12 cellular contexts compared by ENCODE assay signal in the genomic region with DNA sequence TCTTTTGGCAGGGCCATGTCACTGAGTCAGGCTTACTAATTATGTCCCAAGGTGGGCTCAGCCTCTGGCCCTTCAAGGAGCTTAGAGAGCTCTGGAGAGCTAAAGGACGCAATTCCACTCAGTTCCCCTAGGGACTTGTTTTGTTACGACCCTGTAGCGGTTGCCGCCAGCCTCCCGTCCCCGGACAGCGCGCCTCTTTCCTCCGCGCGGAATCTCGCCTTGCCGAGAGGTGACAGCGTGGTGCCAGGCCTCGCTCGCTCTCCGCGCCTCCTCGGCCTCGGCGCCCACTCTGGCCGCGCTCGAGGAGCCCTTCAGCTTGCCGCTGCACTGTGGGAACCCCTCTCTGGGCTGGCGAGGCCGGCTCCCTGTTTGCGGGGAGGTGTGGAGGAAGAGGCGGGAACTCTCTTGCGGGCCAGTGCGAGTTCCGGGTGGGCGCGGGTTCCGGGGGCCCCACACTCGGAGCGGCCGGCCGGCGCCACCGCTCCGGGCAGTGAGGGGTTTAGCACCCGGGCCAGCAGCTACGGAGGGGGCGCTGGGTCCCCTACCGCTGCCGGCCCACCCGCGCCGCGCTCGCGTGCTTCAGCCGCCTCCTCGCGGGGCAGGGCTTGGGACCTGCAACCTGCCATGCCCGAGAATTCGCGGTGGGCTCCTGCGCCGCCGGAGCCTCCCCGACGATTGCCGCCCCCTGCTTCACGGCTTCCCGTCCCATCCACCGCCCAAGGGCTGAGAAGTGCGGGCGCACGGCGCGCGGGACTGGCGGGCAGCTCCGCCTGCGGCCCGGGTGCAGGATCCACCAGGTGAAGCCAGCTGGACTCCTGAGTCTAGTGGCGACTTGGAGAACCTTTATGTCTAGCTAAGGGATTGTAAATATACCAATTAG. TPM values are rescaled to one million over a fixed set of nuclear protein-coding genes. Genes with fewer than 3 reads are reported as not detected.
DNase-seq lines count a peak whose midpoint lies in the region; ATAC-seq and TF ChIP-seq lines count a peak whose summit lies in the region.
"Had no signal": no experiment of that assay in that cellular context is flagged by ENCODE, and none has a peak within 500 bp of the region (broad histone marks: within the 10 kb centered on the region; RNA-seq: fewer than 3 reads in every experiment).

No MANE protein-coding gene starts in this region.

- no peaks in the 10 kb centered on the region for H3K36me3 ChIP-seq in prostate gland
- H3K36me3 ChIP-seq: gastroesophageal sphincter had no signal

- H3K4me3 ChIP-seq in fibroblast of mammary gland (ENCODE audit: control insufficient read depth, low read depth, low read length) = peak overlapping the region; percentile 32
- H3K4me3 ChIP-seq in retinal pigment epithelial cell (ENCODE audit: low read length) = peak overlapping the region; percentile 22
- H3K4me3 ChIP-seq in prostate gland = no peak overlapping the region

- H3K36me3 Mint-ChIP-seq in activated CD8-positive, alpha-beta memory T cell treated with anti-CD3 and anti-CD28 coated beads, Interleukin-2, amount 10 ng/mL, durations not matched to agents 7 days and 5 days = peaks cover 2% of the 10 kb centered on the region
- peaks cover 5% of the 10 kb centered on the region for H3K36me3 Mint-ChIP-seq in T-helper 2 cell treated with Interferon-gamma antibody and Interleukin-4, amounts not matched to agents 5 μg/mL and 100 μg/mL, for 36 hours (ENCODE audit: low read depth)

- H3K27me3 ChIP-seq in prostate gland (replicated peaks; ENCODE audit: insufficient read depth) = no peaks in the 10 kb centered on the region

- no peak overlapping the region for H3K27ac ChIP-seq in prostate gland
- H3K27ac ChIP-seq: gastroesophageal sphincter had no signal

- no peak for DNase-seq in activated CD8-positive, alpha-beta memory T cell treated with anti-CD3 and anti-CD28 coated beads, Interleukin-2, amount 10 ng/mL, durations not matched to agents 7 days and 5 days
- DNase-seq in activated CD8-positive, alpha-beta memory T cell treated with anti-CD3 and anti-CD28 coated beads, Interleukin-2, amount 50 U/mL, for 48 hours = no peak
- DNase-seq in T-helper 2 cell treated with Interferon-gamma antibody and Interleukin-4, amounts not matched to agents 5 μg/mL and 100 μg/mL, for 36 hours (ENCODE audit: low spot score) = no peak
- peak; percentile 38 for DNase-seq in fibroblast of mammary gland (ENCODE audit: low read depth)
- no peak for DNase-seq in retinal pigment epithelial cell (ENCODE audit: low read depth)
- DNase-seq in prostate gland (ENCODE audit: low spot score) = no peak
- DNase-seq: mesenchymal stem cell; NK-92 treated with Interleukin-12 subunit alpha and Interleukin-12 subunit beta, amount 100 ng/mL, for 24 hours had no signal

- peaks cover 42% of the 10 kb centered on the region for H3K27me3 Mint-ChIP-seq in activated CD8-positive, alpha-beta memory T cell treated with anti-CD3 and anti-CD28 coated beads, Interleukin-2, amount 10 ng/mL, durations not matched to agents 7 days and 5 days
- peaks cover 30% of the 10 kb centered on the region for H3K27me3 Mint-ChIP-seq in T-helper 2 cell treated with Interferon-gamma antibody and Interleukin-4, amounts not matched to agents 5 μg/mL and 100 μg/mL, for 36 hours (ENCODE audit: low read depth)

- peak overlapping the region; percentile 82 for H3K4me3 Mint-ChIP-seq in activated CD8-positive, alpha-beta memory T cell treated with anti-CD3 and anti-CD28 coated beads, Interleukin-2, amount 10 ng/mL, durations not matched to agents 7 days and 5 days
- H3K4me3 Mint-ChIP-seq in T-helper 2 cell treated with Interferon-gamma antibody and Interleukin-4, amounts not matched to agents 5 μg/mL and 100 μg/mL, for 36 hours = peak overlapping the region; percentile 87

- peaks cover 2% of the 10 kb centered on the region for H3K9me3 Mint-ChIP-seq in activated CD8-positive, alpha-beta memory T cell treated with anti-CD3 and anti-CD28 coated beads, Interleukin-2, amount 10 ng/mL, durations not matched to agents 7 days and 5 days (ENCODE audit: low read depth)
- H3K9me3 Mint-ChIP-seq in T-helper 2 cell treated with Interferon-gamma antibody and Interleukin-4, amounts not matched to agents 5 μg/mL and 100 μg/mL, for 36 hours = peaks cover 6% of the 10 kb centered on the region

- intact Hi-C loops in prostate gland (cut with DNase I) = loop anchor here (5.0 kb wide), 2 partner anchors 33 to 328 kb away; no protein-coding TSS in a partner anchor

- 79% methylated on average over 77 of the region's 79 CpGs for WGBS in prostate gland

- ATAC-seq in activated CD8-positive, alpha-beta memory T cell treated with anti-CD3 and anti-CD28 coated beads, Interleukin-2, amount 10 ng/mL, durations not matched to agents 7 days and 5 days = no peak
- ATAC-seq in GM21717 (IDR thresholded peaks at IDR 0.05; ENCODE audit: unreplicated experiment) (no peak), GM19467 (IDR thresholded peaks at IDR 0.05; ENCODE audit: unreplicated experiment) (no peak)
- ATAC-seq: gastroesophageal sphincter had no signal

- H3K9me3 ChIP-seq in prostate gland = no peaks in the 10 kb centered on the region
- H3K9me3 ChIP-seq: gastroesophageal sphincter had no signal

- no peak for TF ChIP-seq CTCF in fibroblast of mammary gland (conservative IDR thresholded peaks at IDR 0.05; ENCODE audit: control insufficient read depth, insufficient read depth, low read depth, low read length)
- peak; percentile 15 for TF ChIP-seq CTCF in retinal pigment epithelial cell (conservative IDR thresholded peaks at IDR 0.05; ENCODE audit: low read depth, low read length)
- no peak for TF ChIP-seq CTCF in prostate gland (IDR thresholded peaks at IDR 0.05)

- H3K27ac Mint-ChIP-seq in activated CD8-positive, alpha-beta memory T cell treated with anti-CD3 and anti-CD28 coated beads, Interleukin-2, amount 10 ng/mL, durations not matched to agents 7 days and 5 days = no peak overlapping the region
- no peak overlapping the region for H3K27ac Mint-ChIP-seq in T-helper 2 cell treated with Interferon-gamma antibody and Interleukin-4, amounts not matched to agents 5 μg/mL and 100 μg/mL, for 36 hours

- no peak for TF ChIP-seq POLR2A in prostate gland (IDR thresholded peaks at IDR 0.05)

- H3K4me1 ChIP-seq in prostate gland (replicated peaks) = no peaks in the 10 kb centered on the region

- H3K4me1 Mint-ChIP-seq in activated CD8-positive, alpha-beta memory T cell treated with anti-CD3 and anti-CD28 coated beads, Interleukin-2, amount 10 ng/mL, durations not matched to agents 7 days and 5 days = peaks cover 23% of the 10 kb centered on the region
- H3K4me1 Mint-ChIP-seq in T-helper 2 cell treated with Interferon-gamma antibody and Interleukin-4, amounts not matched to agents 5 μg/mL and 100 μg/mL, for 36 hours (ENCODE audit: low read depth) = peaks cover 26% of the 10 kb centered on the region

- CTCF ChIA-PET in activated CD8-positive, alpha-beta memory T cell treated with anti-CD3 and anti-CD28 coated beads, Interleukin-2, amount 10 ng/mL, durations not matched to agents 7 days and 5 days (lab: Charles Lee) = interaction anchor here (0.6 to 5.2 kb wide), 14 partner anchors 9 to 177 kb away, joined by 3 to 103 read pairs (median 4); a partner anchor contains a TSS

RNA-seq across cellular contexts. Expression of a gene that starts 9.9 kb away (rescaled TPM):
- under 1 TPM; 0.26 to 0.40 TPM for total RNA-seq in activated CD8-positive, alpha-beta memory T cell treated with anti-CD3 and anti-CD28 coated beads, Interleukin-2, amount 10 ng/mL, durations not matched to agents 7 days and 5 days
- 1 to 10 TPM; 1.9 to 4.3 TPM for total RNA-seq in prostate gland

RNA-seq across cellular contexts. Expression of a gene that starts 30.0 kb away (rescaled TPM):
- not detected for total RNA-seq in activated CD8-positive, alpha-beta memory T cell treated with anti-CD3 and anti-CD28 coated beads, Interleukin-2, amount 10 ng/mL, durations not matched to agents 7 days and 5 days
- total RNA-seq in prostate gland = not detected
- total RNA-seq: bronchial epithelial cell, gastroesophageal sphincter had no signal

Comparison
In these comparisons a context has a peak if more than half of its experiments do, and no peak if none do; other contexts are left out.
1. H3K4me3 ChIP-seq: peak in fibroblast of mammary gland (single experiment) and retinal pigment epithelial cell (single experiment); none in prostate gland (0 of 2).